In genomic region chr12:98424726-98425401, GRCh38 we compare ENCODE assay signal across 8 cellular contexts.
DNase-seq lines count a peak whose midpoint lies in the region; ATAC-seq and TF ChIP-seq lines count a peak whose summit lies in the region.

No MANE protein-coding gene starts in this region.

- no peak overlapping the region for H2AFZ ChIP-seq in mesenchymal stem cell (ENCODE audit: low read depth, low read length)

- CTCF ChIA-PET in BJ (lab: Yijun Ruan, JAX) = interaction anchor here (0.6 to 3.9 kb wide), 11 partner anchors 8 to 574 kb away, joined by 3 to 32 read pairs (median 4); partner anchors contain the start of gene TMPO
- CTCF ChIA-PET in activated CD4-positive, alpha-beta T cell treated with anti-CD3 and anti-CD28 coated beads, Interleukin-2, amount 10 ng/mL, durations not matched to agents 7 days and 5 days (lab: Charles Lee) = interaction anchor here (0.6 to 0.9 kb wide), 3 partner anchors 27 to 84 kb away, joined by 3 read pairs; no protein-coding TSS in a partner anchor

- H3K9ac ChIP-seq in mesenchymal stem cell (ENCODE audit: low read length) = no peak overlapping the region

- H4K91ac ChIP-seq in mesenchymal stem cell (ENCODE audit: low read length) = no peak overlapping the region

- H2AK5ac ChIP-seq in mesenchymal stem cell (ENCODE audit: low read length, severe bottlenecking) = no peak overlapping the region

- POLR2A ChIA-PET in BJ (lab: Charles Lee) = no interaction called here
- POLR2A ChIA-PET in activated CD4-positive, alpha-beta T cell treated with anti-CD3 and anti-CD28 coated beads, Interleukin-2, amount 10 ng/mL, durations not matched to agents 7 days and 5 days (lab: Charles Lee) = no interaction called here

- no peak overlapping the region for H3K4me3 ChIP-seq in BJ (ENCODE audit: low read depth, low read length)
- H3K4me3 ChIP-seq in effector memory CD4-positive, alpha-beta T cell (ENCODE audit: insufficient read depth, low read depth, low read length, poor library complexity, severe bottlenecking) = no peak overlapping the region
- no peak overlapping the region for H3K4me3 ChIP-seq in mesenchymal stem cell (ENCODE audit: insufficient read depth in 1 of 2, low read depth in 1 of 2, low read length in 2 of 2)

- TF ChIP-seq CTCF in BJ (IDR thresholded peaks at IDR 0.05; ENCODE audit: insufficient read depth, low read depth, low read length) = peak; percentile 68

- H3K4me3 Mint-ChIP-seq in activated CD4-positive, alpha-beta T cell treated with anti-CD3 and anti-CD28 coated beads, Interleukin-2, amount 10 ng/mL, durations not matched to agents 7 days and 5 days = no peak overlapping the region

- no peak overlapping the region for H2BK12ac ChIP-seq in mesenchymal stem cell (ENCODE audit: low read length in 2 of 2)

- no peaks in the 10 kb centered on the region for H3K9me3 ChIP-seq in effector memory CD4-positive, alpha-beta T cell (ENCODE audit: control insufficient read depth, low read length)
- no peaks in the 10 kb centered on the region for H3K9me3 ChIP-seq in mesenchymal stem cell (ENCODE audit: control insufficient read depth, low read length)

- peaks cover 6% of the 10 kb centered on the region for H3K27me3 Mint-ChIP-seq in activated CD4-positive, alpha-beta T cell treated with anti-CD3 and anti-CD28 coated beads, Interleukin-2, amount 10 ng/mL, durations not matched to agents 7 days and 5 days

- H3K27me3 ChIP-seq in BJ (ENCODE audit: control insufficient read depth, insufficient read depth, low read length) (no peaks in the 10 kb centered on the region), mesenchymal stem cell (ENCODE audit: control insufficient read depth in 1 of 2, insufficient read depth in 1 of 2, low read length in 2 of 2) (no peaks in the 10 kb centered on the region)
- H3K27me3 ChIP-seq in effector memory CD4-positive, alpha-beta T cell (replicated peaks; ENCODE audit: control insufficient read depth, insufficient read depth, low read length, poor library complexity, severe bottlenecking) = no peaks in the 10 kb centered on the region

- no peaks in the 10 kb centered on the region for H3K4me1 ChIP-seq in effector memory CD4-positive, alpha-beta T cell (ENCODE audit: control insufficient read depth, insufficient read depth, low read length, poor library complexity, severe bottlenecking)
- peaks cover 17% of the 10 kb centered on the region for H3K4me1 ChIP-seq in mesenchymal stem cell (ENCODE audit: control insufficient read depth, insufficient read depth, low read depth, low read length)

- no peak overlapping the region for H3K27ac Mint-ChIP-seq in activated CD4-positive, alpha-beta T cell treated with anti-CD3 and anti-CD28 coated beads, Interleukin-2, amount 10 ng/mL, durations not matched to agents 7 days and 5 days

- peaks cover 3% of the 10 kb centered on the region for H3K4me1 Mint-ChIP-seq in activated CD4-positive, alpha-beta T cell treated with anti-CD3 and anti-CD28 coated beads, Interleukin-2, amount 10 ng/mL, durations not matched to agents 7 days and 5 days

- peak; percentile 86 for ATAC-seq in HG03378 (IDR thresholded peaks at IDR 0.05; ENCODE audit: unreplicated experiment)

- no peak overlapping the region for H2BK5ac ChIP-seq in mesenchymal stem cell (ENCODE audit: low read depth, low read length, poor library complexity, severe bottlenecking)

- peak; percentile 46 for DNase-seq in BJ (ENCODE audit: low read depth)
- DNase-seq in GM19238 (ENCODE audit: insufficient read length, low spot score) = peak; percentile 22
- peak; percentile 55 for DNase-seq in NCI-H460 (ENCODE audit: extremely low read depth, low read depth)
- peak; percentile 59 for DNase-seq in activated CD4-positive, alpha-beta T cell treated with anti-CD3 and anti-CD28 coated beads, Interleukin-2, amount 10 ng/mL, durations not matched to agents 7 days and 5 days
- peak in 2 of 3 donors; percentile 9 to 16 for DNase-seq in effector memory CD4-positive, alpha-beta T cell
- DNase-seq in mesenchymal stem cell = peak; percentile 77
- DNase-seq in stimulated activated CD8-positive, alpha-beta memory T cell treated with anti-CD3 and anti-CD28 coated beads, Interleukin-7, amount 100 ng/mL, for 48 hours (ENCODE audit: extremely low read depth in 1 of 2, low read depth in 1 of 2) = peak; percentile 7 to 11

- no peak overlapping the region for H2BK15ac ChIP-seq in mesenchymal stem cell (ENCODE audit: low read depth, poor library complexity, severe bottlenecking)

- H3K36me3 Mint-ChIP-seq in activated CD4-positive, alpha-beta T cell treated with anti-CD3 and anti-CD28 coated beads, Interleukin-2, amount 10 ng/mL, durations not matched to agents 7 days and 5 days (ENCODE audit: low read depth) = no peaks in the 10 kb centered on the region

- no peak overlapping the region for H3K4ac ChIP-seq in mesenchymal stem cell (ENCODE audit: low read depth in 1 of 2, low read length in 2 of 2)

- H3K23ac ChIP-seq in mesenchymal stem cell (ENCODE audit: low read length in 2 of 2) = no peak overlapping the region

- H3K79me1 ChIP-seq in mesenchymal stem cell (replicated peaks; ENCODE audit: low read length, poor library complexity, severe bottlenecking) = no peaks in the 10 kb centered on the region

- H2BK120ac ChIP-seq in mesenchymal stem cell (ENCODE audit: low read depth, low read length) = no peak overlapping the region

- H3K36me3 ChIP-seq in BJ (ENCODE audit: control insufficient read depth, insufficient read depth, low read length) = no peaks in the 10 kb centered on the region
- no peaks in the 10 kb centered on the region for H3K36me3 ChIP-seq in effector memory CD4-positive, alpha-beta T cell (ENCODE audit: control insufficient read depth, insufficient read depth, low read length)
- no peaks in the 10 kb centered on the region for H3K36me3 ChIP-seq in mesenchymal stem cell (ENCODE audit: control insufficient read depth in 1 of 2, insufficient read depth in 2 of 2, low read depth in 1 of 2, low read length in 2 of 2)

- no peak overlapping the region for H3K18ac ChIP-seq in mesenchymal stem cell (ENCODE audit: low read depth in 1 of 2, low read length in 2 of 2)

- no peak overlapping the region for H3K14ac ChIP-seq in mesenchymal stem cell (ENCODE audit: low read length in 2 of 2)

- no peak overlapping the region for H4K8ac ChIP-seq in mesenchymal stem cell (ENCODE audit: low read length)

- no peaks in the 10 kb centered on the region for H3K9me3 Mint-ChIP-seq in activated CD4-positive, alpha-beta T cell treated with anti-CD3 and anti-CD28 coated beads, Interleukin-2, amount 10 ng/mL, durations not matched to agents 7 days and 5 days

- H3K27ac ChIP-seq in effector memory CD4-positive, alpha-beta T cell (ENCODE audit: insufficient read depth, low read length, poor library complexity, severe bottlenecking) = no peak overlapping the region
- peak overlapping the region; percentile 70 for H3K27ac ChIP-seq in mesenchymal stem cell (ENCODE audit: low read length, poor library complexity, severe bottlenecking)

- 21% methylated on average over 7 of the region's 9 CpGs for WGBS in mesenchymal stem cell

- peak overlapping the region; percentile 40 for H3K4me2 ChIP-seq in mesenchymal stem cell (ENCODE audit: low read length, poor library complexity, severe bottlenecking)

Comparison
In these comparisons a context has a peak if more than half of its experiments do, and no peak if none do; other contexts are left out.
1. DNase-seq: peak in every context shown above with its lines; median percentile 77 in mesenchymal stem cell; 59 in activated CD4-positive, alpha-beta T cell treated with anti-CD3 and anti-CD28 coated beads, Interleukin-2, amount 10 ng/mL, durations not matched to agents 7 days and 5 days; 55 in NCI-H460; 46 in BJ; 22 in GM19238; 12 in effector memory CD4-positive, alpha-beta T cell; 9 in stimulated activated CD8-positive, alpha-beta memory T cell treated with anti-CD3 and anti-CD28 coated beads, Interleukin-7, amount 100 ng/mL, for 48 hours.